Comparison of ENCODE assay signal across 2 cellular contexts in the genomic region with DNA sequence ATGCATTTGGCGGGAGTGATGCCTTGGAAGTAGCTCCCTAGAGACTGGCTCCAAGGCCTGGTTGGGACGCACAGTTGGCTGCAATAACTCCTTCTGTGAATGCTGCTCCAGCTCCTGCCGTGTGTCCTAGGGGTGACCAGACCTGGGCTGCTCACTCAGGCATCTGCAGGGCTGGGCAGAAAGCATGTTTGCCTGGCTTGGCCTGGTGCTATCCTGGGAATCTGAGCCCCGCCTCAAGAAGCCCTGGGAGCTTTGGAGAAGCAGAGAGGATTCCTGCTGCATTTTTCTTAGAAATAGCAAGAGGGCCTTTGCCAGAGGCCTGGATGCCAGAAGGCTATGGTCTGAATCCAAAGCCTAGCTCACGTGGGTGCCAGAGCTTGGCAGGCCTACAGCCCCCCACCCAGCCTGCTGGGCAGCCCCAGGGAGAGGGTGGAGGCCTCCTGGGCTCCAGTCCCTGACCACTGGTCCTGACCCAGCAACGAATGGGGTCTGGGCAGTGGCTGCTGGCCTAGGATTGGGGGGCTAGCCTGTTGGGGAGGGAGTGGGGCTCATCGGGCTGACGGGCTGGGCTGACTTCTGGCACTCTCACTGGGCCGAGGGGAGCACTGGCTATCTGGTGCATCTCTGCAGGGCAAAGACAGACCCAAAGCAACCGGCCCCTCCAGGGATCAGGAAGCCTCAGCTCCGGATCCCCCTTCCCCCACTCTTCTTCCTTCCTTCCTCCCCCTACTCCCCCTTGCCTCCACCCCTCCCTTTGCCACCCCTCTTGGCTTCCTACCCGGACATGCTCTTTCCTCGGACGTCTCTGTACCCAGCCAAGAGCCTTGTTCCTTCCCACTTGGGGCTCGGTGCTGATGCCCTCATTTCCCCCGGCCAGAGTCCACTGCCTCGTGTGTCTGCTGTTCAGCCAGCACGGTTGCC.
TF ChIP-seq lines count a peak whose summit lies in the region.

No MANE protein-coding gene starts in this region.

TF ChIP-seq in Ishikawa, 13 proteins besides CTCF, POLR2A, EP300 and RAD21 (continued from another document):
- TF ChIP-seq CREB1 (IDR thresholded peaks at IDR 0.05; ENCODE audit: low read depth) (no peak), REST (IDR thresholded peaks at IDR 0.05; ENCODE audit: low read depth) (no peak), CEBPB (IDR thresholded peaks at IDR 0.05) (no peak), MAX (IDR thresholded peaks at IDR 0.05) (peak; percentile 65), TEAD4 (IDR thresholded peaks at IDR 0.05) (peak; percentile 71), YY1 (IDR thresholded peaks at IDR 0.05; ENCODE audit: low read depth) (no peak), NFIC (IDR thresholded peaks at IDR 0.05) (peak; percentile 73), TCF12 (IDR thresholded peaks at IDR 0.05; ENCODE audit: low read depth) (peak; percentile 0; the same call in 1 of the 2 replicates), FOXM1 (IDR thresholded peaks at IDR 0.05; ENCODE audit: borderline replicate concordance, low read depth) (no peak), ZBTB7A (IDR thresholded peaks at IDR 0.05; ENCODE audit: low read depth) (peak; percentile 54; the same call in 1 of the 2 replicates), EGR1 (IDR thresholded peaks at IDR 0.05) (no peak)
- TF ChIP-seq, protein P1, sequence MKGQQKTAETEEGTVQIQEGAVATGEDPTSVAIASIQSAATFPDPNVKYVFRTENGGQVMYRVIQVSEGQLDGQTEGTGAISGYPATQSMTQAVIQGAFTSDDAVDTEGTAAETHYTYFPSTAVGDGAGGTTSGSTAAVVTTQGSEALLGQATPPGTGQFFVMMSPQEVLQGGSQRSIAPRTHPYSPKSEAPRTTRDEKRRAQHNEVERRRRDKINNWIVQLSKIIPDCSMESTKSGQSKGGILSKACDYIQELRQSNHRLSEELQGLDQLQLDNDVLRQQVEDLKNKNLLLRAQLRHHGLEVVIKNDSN (IDR thresholded peaks at IDR 0.05): peak; percentile 56

TF ChIP-seq in endothelial cell of umbilical vein, 7 proteins besides CTCF, POLR2A, EP300 and RAD21:
- TF ChIP-seq POLR2AphosphoS5 (IDR thresholded peaks at IDR 0.05; ENCODE audit: insufficient read depth, low read depth, low read length): peak; percentile 74
- TF ChIP-seq MYC (IDR thresholded peaks at IDR 0.05; ENCODE audit: low read depth, low read length): peak; percentile 7
- TF ChIP-seq EZH2 (IDR thresholded peaks at IDR 0.05; ENCODE audit: borderline replicate concordance, low read depth, low read length, severe bottlenecking): no peak
- peak; percentile 79 for TF ChIP-seq GATA2 (IDR thresholded peaks at IDR 0.05; ENCODE audit: insufficient read depth, insufficient read length, low read depth, low read length)
- TF ChIP-seq FOS (IDR thresholded peaks at IDR 0.05; ENCODE audit: borderline replicate concordance, insufficient read depth, low read length): peak; percentile 6
- no peak for TF ChIP-seq JUN (IDR thresholded peaks at IDR 0.05; ENCODE audit: borderline replicate concordance, insufficient read depth, insufficient read length, low read depth)
